24 cellular contexts compared by ENCODE assay signal in genomic region chrX:73940893-73941470, GRCh38.
A peak's percentile ranks its signal among the peaks of the same experiment; 100 is the strongest.
DNase-seq lines count a peak whose midpoint lies in the region; ATAC-seq, FAIRE-seq and TF ChIP-seq lines count a peak whose summit lies in the region.
"Had no signal": no experiment of that assay in that cellular context is flagged by ENCODE, and none has a peak within 500 bp of the region (broad histone marks: within the 10 kb centered on the region; RNA-seq: fewer than 3 reads in every experiment).

No MANE protein-coding gene starts in this region.

- H3K36me3 Mint-ChIP-seq in activated CD8-positive, alpha-beta T cell treated with anti-CD3 and anti-CD28 coated beads, Interleukin-2, amount 10 ng/mL, durations not matched to agents 7 days and 5 days (ENCODE audit: low read depth): peaks cover 2% of the 10 kb centered on the region
- H3K36me3 Mint-ChIP-seq in activated CD8-positive, alpha-beta T cell treated with anti-CD3 and anti-CD28 coated beads for 36 hours (ENCODE audit: low read depth): peaks cover 2% of the 10 kb centered on the region

- no peak overlapping the region for H3K4me2 ChIP-seq in K562 (ENCODE audit: insufficient read depth, low read length)
- H3K4me2 ChIP-seq: A549 had no signal

- no peak for TF ChIP-seq EP300 in K562 (IDR thresholded peaks at IDR 0.05; ENCODE audit: low read length)

- ATAC-seq in activated CD8-positive, alpha-beta T cell treated with anti-CD3 and anti-CD28 coated beads, Interleukin-2, amount 10 ng/mL, durations not matched to agents 7 days and 5 days: no peak
- no peak for ATAC-seq in activated CD8-positive, alpha-beta T cell treated with anti-CD3 and anti-CD28 coated beads for 36 hours
- ATAC-seq in K562: no peak
- ATAC-seq in SK-N-SH treated with all-trans-retinoic acid at 6 μM for 48 hours: no peak
- no peak for ATAC-seq in esophagus mucosa
- ATAC-seq: A549, GM12878, T-helper 17 cell had no signal

- no peak overlapping the region for H3K9ac ChIP-seq in K562 (ENCODE audit: insufficient read depth in 1 of 2, low read depth in 2 of 2, low read length in 2 of 2)
- no peak overlapping the region for H3K9ac ChIP-seq in liver (ENCODE audit: low read depth in 1 of 2, low read length in 2 of 2)

- no peak for FAIRE-seq in K562 (lab: Jason Lieb, UNC)
- FAIRE-seq: GM12878, HTR-8/SVneo, RCC 7860 had no signal

- no peak for TF ChIP-seq POLR2A in K562 (conservative IDR thresholded peaks at IDR 0.05)

- no peak overlapping the region for H3K4me3 ChIP-seq in K562
- H3K4me3 ChIP-seq in liver (ENCODE audit: low read depth in 1 of 3, low read length in 3 of 3): no peak overlapping the region
- H3K4me3 ChIP-seq in H7 (ENCODE audit: insufficient read depth, low read depth, low read length): no peak overlapping the region
- H3K4me3 ChIP-seq: A549, GM12878, HAP-1, SJCRH30 had no signal

- POLR2A ChIA-PET in activated CD8-positive, alpha-beta T cell treated with anti-CD3 and anti-CD28 coated beads, Interleukin-2, amount 10 ng/mL, durations not matched to agents 7 days and 5 days (lab: Charles Lee): no interaction called here
- POLR2A ChIA-PET in activated CD8-positive, alpha-beta T cell treated with anti-CD3 and anti-CD28 coated beads for 36 hours (lab: Charles Lee): no interaction called here
- POLR2A ChIA-PET in K562 (lab: Yijun Ruan, JAX): no interaction called here

- in situ Hi-C loops in K562 (cut with MboI): no loop called here

- intact Hi-C loops in activated CD8-positive, alpha-beta T cell treated with anti-CD3 and anti-CD28 coated beads for 36 hours (cut with micrococcal nuclease): no loop called here
- intact Hi-C loops in K562 (cut with micrococcal nuclease): no loop called here

- H4K20me1 ChIP-seq in K562 (replicated peaks; ENCODE audit: control insufficient read depth, insufficient read depth, low read length): no peaks in the 10 kb centered on the region

- no peak overlapping the region for H3K27ac ChIP-seq in K562 (ENCODE audit: extremely low read depth, low read depth, low read length)
- H3K27ac ChIP-seq in liver (ENCODE audit: low read depth in 1 of 2, low read length in 2 of 2): peak overlapping the region; percentile 22 to 57
- H3K27ac ChIP-seq: SJCRH30 had no signal

- TF ChIP-seq CTCF in activated CD8-positive, alpha-beta T cell treated with anti-CD3 and anti-CD28 coated beads for 36 hours (IDR thresholded peaks at IDR 0.05): no peak
- TF ChIP-seq CTCF in K562 (IDR thresholded peaks at IDR 0.05 in 2 of 3, conservative IDR thresholded peaks at IDR 0.05 in 1 of 3; ENCODE audit: insufficient read depth in 2 of 3, low read depth in 1 of 3, low read length in 3 of 3): no peak
- TF ChIP-seq CTCF in liver (IDR thresholded peaks at IDR 0.05; ENCODE audit: low read depth, low read length, missing input control): no peak

- H3K27me3 ChIP-seq in K562 (ENCODE audit: control insufficient read depth in 2 of 2, insufficient read depth in 2 of 2, low read length in 2 of 2): no peaks in the 10 kb centered on the region
- no peaks in the 10 kb centered on the region for H3K27me3 ChIP-seq in liver (ENCODE audit: control insufficient read depth in 4 of 4, insufficient read depth in 4 of 4, low read length in 3 of 4)
- no peaks in the 10 kb centered on the region for H3K27me3 ChIP-seq in H7 (ENCODE audit: control insufficient read depth, insufficient read depth, low read length)
- H3K27me3 ChIP-seq: BE2C, SJCRH30 had no signal

- H3K79me2 ChIP-seq in K562 (ENCODE audit: control insufficient read depth, insufficient read depth, low read length): peaks cover 23% of the 10 kb centered on the region

- H3K36me3 ChIP-seq in K562 (ENCODE audit: control insufficient read depth, insufficient read depth, low read length): 0 out of 3 replicates have a peak, but pooled peaks cover 2% of the 10 kb centered on the region
- H3K36me3 ChIP-seq in liver (ENCODE audit: control insufficient read depth in 4 of 4, insufficient read depth in 3 of 4, low read depth in 1 of 4, low read length in 3 of 4): no peaks in the 10 kb centered on the region
- H3K36me3 ChIP-seq in H7 (replicated peaks; ENCODE audit: control insufficient read depth, insufficient read depth, low read length): no peaks in the 10 kb centered on the region
- H3K36me3 ChIP-seq: BE2C, SJCRH30 had no signal

- no peaks in the 10 kb centered on the region for H3K9me3 Mint-ChIP-seq in activated CD8-positive, alpha-beta T cell treated with anti-CD3 and anti-CD28 coated beads, Interleukin-2, amount 10 ng/mL, durations not matched to agents 7 days and 5 days (ENCODE audit: insufficient read depth)
- no peaks in the 10 kb centered on the region for H3K9me3 Mint-ChIP-seq in activated CD8-positive, alpha-beta T cell treated with anti-CD3 and anti-CD28 coated beads for 36 hours

- H3K4me1 Mint-ChIP-seq in activated CD8-positive, alpha-beta T cell treated with anti-CD3 and anti-CD28 coated beads, Interleukin-2, amount 10 ng/mL, durations not matched to agents 7 days and 5 days (ENCODE audit: low read depth): peaks cover 14% of the 10 kb centered on the region
- peaks cover 5% of the 10 kb centered on the region for H3K4me1 Mint-ChIP-seq in activated CD8-positive, alpha-beta T cell treated with anti-CD3 and anti-CD28 coated beads for 36 hours (ENCODE audit: low read depth)

- no peak overlapping the region for H2AFZ ChIP-seq in K562 (ENCODE audit: low read depth, low read length)

- H3K27me3 Mint-ChIP-seq in activated CD8-positive, alpha-beta T cell treated with anti-CD3 and anti-CD28 coated beads, Interleukin-2, amount 10 ng/mL, durations not matched to agents 7 days and 5 days (ENCODE audit: low read depth): no peaks in the 10 kb centered on the region
- H3K27me3 Mint-ChIP-seq in activated CD8-positive, alpha-beta T cell treated with anti-CD3 and anti-CD28 coated beads for 36 hours: no peaks in the 10 kb centered on the region
- H3K27me3 Mint-ChIP-seq: T-helper 17 cell had no signal

- DNase-seq in activated CD8-positive, alpha-beta T cell treated with anti-CD3 and anti-CD28 coated beads, Interleukin-2, amount 10 ng/mL, durations not matched to agents 7 days and 5 days: no peak
- no peak for DNase-seq in activated CD8-positive, alpha-beta T cell treated with anti-CD3 and anti-CD28 coated beads for 36 hours
- no peak for DNase-seq in K562 (ENCODE audit: extremely low read depth in 1 of 4, low spot score in 3 of 4)
- no peak for DNase-seq in H7
- DNase-seq: BE2C, DND-41, IMR-90, Karpas-422, MM.1S, NCI-H1105 treated with DMSO at 0.1 percent for 48 hours, NCI-H2029 treated with DMSO at 0.1 percent for 48 hours, NCI-H226, NCI-H526, OCI-M1, SJCRH30, T-helper 17 cell had no signal

- WGBS in K562 (ENCODE audit: insufficient coverage, low coverage, missing lambda C conversion rate): 40% methylated on average over 2 of the region's 2 CpGs
- 32% methylated on average over 2 of the region's 2 CpGs for WGBS in liver

- H3K9me1 ChIP-seq in K562 (ENCODE audit: control insufficient read depth, insufficient read depth, low read length): no peaks in the 10 kb centered on the region

- H3K9me3 ChIP-seq in K562 (replicated peaks; ENCODE audit: control insufficient read depth, insufficient read depth, low read depth, low read length): no peaks in the 10 kb centered on the region
- H3K9me3 ChIP-seq in liver (ENCODE audit: control insufficient read depth in 4 of 4, low read length in 3 of 4): no peaks in the 10 kb centered on the region
- H3K9me3 ChIP-seq: A549, BE2C, HAP-1, SJCRH30 had no signal

- no peak for TF ChIP-seq RAD21 in K562 (CRISPR knock-in tag; conservative IDR thresholded peaks at IDR 0.05 in 1 of 2, IDR thresholded peaks at IDR 0.05 in 1 of 2)
- peak; percentile 19 to 39 for TF ChIP-seq RAD21 in liver (IDR thresholded peaks at IDR 0.05)

- H3K4me1 ChIP-seq in K562 (replicated peaks in 1 of 2; ENCODE audit: control insufficient read depth in 2 of 2, insufficient read depth in 2 of 2, low read length in 2 of 2): no peaks in the 10 kb centered on the region; a peak in 1 of 5 replicates
- peaks cover 2 to 23% (median 20%) of the 10 kb centered on the region in 4 donors for H3K4me1 ChIP-seq in liver (ENCODE audit: control insufficient read depth in 4 of 4, insufficient read depth in 4 of 4, low read length in 3 of 4)
- H3K4me1 ChIP-seq: BE2C, SJCRH30 had no signal

- no peak overlapping the region for H3K4me3 Mint-ChIP-seq in activated CD8-positive, alpha-beta T cell treated with anti-CD3 and anti-CD28 coated beads, Interleukin-2, amount 10 ng/mL, durations not matched to agents 7 days and 5 days
- no peak overlapping the region for H3K4me3 Mint-ChIP-seq in activated CD8-positive, alpha-beta T cell treated with anti-CD3 and anti-CD28 coated beads for 36 hours
- H3K4me3 Mint-ChIP-seq: T-helper 17 cell had no signal

- CTCF ChIA-PET in activated CD8-positive, alpha-beta T cell treated with anti-CD3 and anti-CD28 coated beads, Interleukin-2, amount 10 ng/mL, durations not matched to agents 7 days and 5 days (lab: Charles Lee): no interaction called here
- CTCF ChIA-PET in activated CD8-positive, alpha-beta T cell treated with anti-CD3 and anti-CD28 coated beads for 36 hours (lab: Charles Lee): no interaction called here
- CTCF ChIA-PET in K562 (lab: Yijun Ruan, JAX; ENCODE audit: low intra/inter-chr PET ratio): no interaction called here

- BruUV-seq in K562 (replicated peaks; lab: Mats Ljungman, UMichigan): no TSS peak

- peak overlapping the region; percentile 43 for H3K27ac Mint-ChIP-seq in activated CD8-positive, alpha-beta T cell treated with anti-CD3 and anti-CD28 coated beads, Interleukin-2, amount 10 ng/mL, durations not matched to agents 7 days and 5 days
- no peak overlapping the region for H3K27ac Mint-ChIP-seq in activated CD8-positive, alpha-beta T cell treated with anti-CD3 and anti-CD28 coated beads for 36 hours
- H3K27ac Mint-ChIP-seq: T-helper 17 cell had no signal

TF ChIP-seq in K562, 482 proteins besides CTCF, POLR2A, EP300 and RAD21:
- TF ChIP-seq RFX1 (IDR thresholded peaks at IDR 0.05) (peak; percentile 21; the same call in 1 of the 2 replicates), MED1 (CRISPR knock-in tag; IDR thresholded peaks at IDR 0.05; ENCODE audit: borderline replicate concordance) (no peak)

TF ChIP-seq in liver, 16 proteins besides CTCF, POLR2A, EP300 and RAD21 (continues in another document):
- peak; percentile 64 to 75 for TF ChIP-seq JUND (IDR thresholded peaks at IDR 0.05)
- no peak for TF ChIP-seq NR2F2 (IDR thresholded peaks at IDR 0.05)
- no peak for TF ChIP-seq FOXA2 (IDR thresholded peaks at IDR 0.05)
- peak in 1 of 2 donors; percentile 26 for TF ChIP-seq EGR1 (IDR thresholded peaks at IDR 0.05; ENCODE audit: low read depth in 2 of 2)

TF ChIP-seq in SK-N-SH treated with all-trans-retinoic acid at 6 μM for 48 hours, 23 proteins besides CTCF, POLR2A, EP300 and RAD21 (continues in another document):
- no peak for TF ChIP-seq SNAI2 (CRISPR knock-in tag; IDR thresholded peaks at IDR 0.05)
- no peak for TF ChIP-seq BACH2 (CRISPR knock-in tag; IDR thresholded peaks at IDR 0.05; ENCODE audit: borderline replicate concordance)
